ENCODE assay signal across 28 cellular contexts in the genomic region with DNA sequence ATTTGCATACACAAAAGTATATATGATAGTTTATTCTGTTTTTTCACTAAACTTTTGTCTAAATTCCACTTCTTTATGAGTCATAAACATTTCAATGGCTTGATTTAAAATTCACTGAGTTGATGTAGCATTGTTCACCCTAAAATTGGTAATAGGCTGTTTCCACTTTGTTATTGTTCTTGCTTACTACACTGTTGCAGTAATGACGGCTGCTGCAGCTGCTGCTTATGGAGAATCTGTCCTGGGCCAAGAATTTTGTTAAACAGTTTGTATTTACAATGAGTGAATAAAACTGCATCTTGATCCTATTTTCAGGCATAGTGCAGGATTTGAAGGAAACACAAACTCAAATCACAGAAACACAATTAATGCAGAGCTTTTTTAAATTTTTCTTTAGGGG.
A peak's percentile ranks its signal among the peaks of the same experiment; 100 is the strongest.
DNase-seq lines count a peak whose midpoint lies in the region; ATAC-seq, FAIRE-seq and TF ChIP-seq lines count a peak whose summit lies in the region.
"Had no signal": no experiment of that assay in that cellular context is flagged by ENCODE, and none has a peak within 500 bp of the region (broad histone marks: within the 10 kb centered on the region; RNA-seq: fewer than 3 reads in every experiment).

No MANE protein-coding gene starts in this region.

- H3K4me3 ChIP-seq in astrocyte (ENCODE audit: insufficient read depth, low read depth, low read length), result no peak overlapping the region
- H3K4me3 ChIP-seq in fibroblast of pulmonary artery (replicated peaks; ENCODE audit: low read depth, low read length), result no peak overlapping the region
- H3K4me3 ChIP-seq in esophagus squamous epithelium, result no peak overlapping the region
- H3K4me3 ChIP-seq: Peyer's patch, SJSA1, transverse colon had no signal

- no peaks in the 10 kb centered on the region for H3K27me3 Mint-ChIP-seq in astrocyte (ENCODE audit: low read depth, unreplicated experiment)
- H3K27me3 Mint-ChIP-seq in osteocyte (ENCODE audit: unreplicated experiment), result no peaks in the 10 kb centered on the region
- H3K27me3 Mint-ChIP-seq: activated CD8-positive, alpha-beta T cell treated with anti-CD3 and anti-CD28 coated beads for 36 hours; activated naive CD8-positive, alpha-beta T cell treated with anti-CD3 and anti-CD28 coated beads, Interleukin-2, amount 10 ng/mL, durations not matched to agents 7 days and 5 days had no signal

- H3K36me3 ChIP-seq in astrocyte (ENCODE audit: insufficient read depth, low read length) (no peaks in the 10 kb centered on the region), esophagus squamous epithelium (no peaks in the 10 kb centered on the region)
- H3K36me3 ChIP-seq: Peyer's patch, SJSA1, transverse colon had no signal

- no peaks in the 10 kb centered on the region for H3K9me3 Mint-ChIP-seq in astrocyte (ENCODE audit: unreplicated experiment)
- H3K9me3 Mint-ChIP-seq in osteocyte (ENCODE audit: unreplicated experiment), result peaks cover 3% of the 10 kb centered on the region
- H3K9me3 Mint-ChIP-seq: activated CD8-positive, alpha-beta T cell treated with anti-CD3 and anti-CD28 coated beads for 36 hours; activated naive CD8-positive, alpha-beta T cell treated with anti-CD3 and anti-CD28 coated beads, Interleukin-2, amount 10 ng/mL, durations not matched to agents 7 days and 5 days had no signal

- H3K4me3 Mint-ChIP-seq in astrocyte (ENCODE audit: unreplicated experiment), result no peak overlapping the region
- peak overlapping the region; percentile 1 for H3K4me3 Mint-ChIP-seq in osteocyte (ENCODE audit: unreplicated experiment)
- H3K4me3 Mint-ChIP-seq: activated CD8-positive, alpha-beta T cell treated with anti-CD3 and anti-CD28 coated beads for 36 hours; activated naive CD8-positive, alpha-beta T cell treated with anti-CD3 and anti-CD28 coated beads, Interleukin-2, amount 10 ng/mL, durations not matched to agents 7 days and 5 days; CD8-positive, alpha-beta T cell; H9 had no signal

- H3K27ac Mint-ChIP-seq in astrocyte (ENCODE audit: unreplicated experiment) (peak overlapping the region; percentile 95), osteocyte (ENCODE audit: unreplicated experiment) (peak overlapping the region; percentile 92)
- H3K27ac Mint-ChIP-seq: activated CD8-positive, alpha-beta T cell treated with anti-CD3 and anti-CD28 coated beads for 36 hours; activated naive CD8-positive, alpha-beta T cell treated with anti-CD3 and anti-CD28 coated beads, Interleukin-2, amount 10 ng/mL, durations not matched to agents 7 days and 5 days; CD8-positive, alpha-beta T cell; H9 had no signal

- no peak for ATAC-seq in HG03460 (IDR thresholded peaks at IDR 0.05; ENCODE audit: unreplicated experiment)
- ATAC-seq: activated CD8-positive, alpha-beta T cell treated with anti-CD3 and anti-CD28 coated beads for 36 hours; CD8-positive, alpha-beta T cell; esophagus mucosa had no signal

- H3K27ac ChIP-seq in astrocyte (ENCODE audit: low read depth, low read length), result no peak overlapping the region
- H3K27ac ChIP-seq in esophagus squamous epithelium, result no peak overlapping the region
- H3K27ac ChIP-seq: 22Rv1, HL-60, Peyer's patch, SJSA1, transverse colon had no signal

- H3K27me3 ChIP-seq in astrocyte (ENCODE audit: insufficient read depth, low read length) (no peaks in the 10 kb centered on the region), esophagus squamous epithelium (no peaks in the 10 kb centered on the region)
- H3K27me3 ChIP-seq: Peyer's patch, SJSA1, transverse colon had no signal

- 39 to 48% methylated on average over 1 of the region's 1 CpG for WGBS in esophagus squamous epithelium, 2 donors

- H3K4me1 ChIP-seq in astrocyte (ENCODE audit: insufficient read depth, low read length) (peaks cover 5% of the 10 kb centered on the region), esophagus squamous epithelium (no peaks in the 10 kb centered on the region)
- H3K4me1 ChIP-seq: Peyer's patch, SJSA1, transverse colon had no signal

- H3K9ac ChIP-seq in astrocyte (ENCODE audit: low read length), result peak overlapping the region; percentile 31

- peak overlapping the region; percentile 67 for H3K4me2 ChIP-seq in astrocyte (ENCODE audit: low read length)

- H3K36me3 Mint-ChIP-seq in astrocyte (ENCODE audit: low read depth, unreplicated experiment) (no peaks in the 10 kb centered on the region), osteocyte (ENCODE audit: unreplicated experiment) (no peaks in the 10 kb centered on the region)
- H3K36me3 Mint-ChIP-seq: activated naive CD8-positive, alpha-beta T cell treated with anti-CD3 and anti-CD28 coated beads, Interleukin-2, amount 10 ng/mL, durations not matched to agents 7 days and 5 days; CD8-positive, alpha-beta T cell had no signal

- FAIRE-seq in astrocyte (lab: Jason Lieb, UNC), result no peak
- FAIRE-seq: TTC549 had no signal

- peak; percentile 22 for DNase-seq in DMS 273 (lab: John Stamatoyannopoulos, UW; ENCODE audit: unreplicated experiment)
- DNase-seq in DMS 273 treated with DMSO at 0.1 percent for 48 hours (lab: John Stamatoyannopoulos, UW), result no peak
- DNase-seq in astrocyte (ENCODE audit: low read depth), result no peak
- peak; percentile 44 for DNase-seq in fibroblast of pulmonary artery (ENCODE audit: low read depth)
- DNase-seq in osteocyte (ENCODE audit: extremely low spot score, unreplicated experiment), result no peak
- no peak for DNase-seq in esophagus squamous epithelium (lab: John Stamatoyannopoulos, UW)
- no peak for DNase-seq in NCI-H1105 treated with DMSO at 0.1 percent for 48 hours (lab: John Stamatoyannopoulos, UW)
- DNase-seq: activated CD4-positive, CD25-positive, alpha-beta regulatory T cell treated with anti-CD3 and anti-CD28 coated beads, Interleukin-2, amount 50 U/mL, for 72 hours; activated CD8-positive, alpha-beta T cell treated with anti-CD3 and anti-CD28 coated beads for 36 hours; activated naive CD8-positive, alpha-beta T cell treated with anti-CD3 and anti-CD28 coated beads, Interleukin-2, amount 10 ng/mL, durations not matched to agents 7 days and 5 days; AML-193; CD8-positive, alpha-beta T cell; DMS79; effector CD8-positive, alpha-beta T cell; H9; head of caudate nucleus; NCI-H1092; NCI-H2081; NCI-H510A; Peyer's patch; T-helper 1 cell; transverse colon had no signal

- H3K4me1 Mint-ChIP-seq in astrocyte (ENCODE audit: low read depth, unreplicated experiment) (peaks cover 20% of the 10 kb centered on the region), osteocyte (ENCODE audit: unreplicated experiment) (peaks cover 36% of the 10 kb centered on the region)
- H3K4me1 Mint-ChIP-seq: activated naive CD8-positive, alpha-beta T cell treated with anti-CD3 and anti-CD28 coated beads, Interleukin-2, amount 10 ng/mL, durations not matched to agents 7 days and 5 days had no signal

- no peaks in the 10 kb centered on the region for H4K20me1 ChIP-seq in astrocyte (ENCODE audit: insufficient read depth, low read length)

- no peaks in the 10 kb centered on the region for H3K79me2 ChIP-seq in astrocyte (ENCODE audit: insufficient read depth, low read length)

- no peak for TF ChIP-seq POLR2A in esophagus squamous epithelium (IDR thresholded peaks at IDR 0.05)

- no peak for TF ChIP-seq CTCF in astrocyte (IDR thresholded peaks at IDR 0.05; ENCODE audit: insufficient read depth, low read depth, low read length)
- no peak for TF ChIP-seq CTCF in fibroblast of pulmonary artery (IDR thresholded peaks at IDR 0.05; ENCODE audit: low read length, missing control alignments)
- no peak for TF ChIP-seq CTCF in osteocyte (IDR thresholded peaks at IDR 0.05)
- TF ChIP-seq CTCF in esophagus squamous epithelium (IDR thresholded peaks at IDR 0.05), result no peak

- intact Hi-C loops in esophagus squamous epithelium (cut with DNase I), result no loop called here

- no peaks in the 10 kb centered on the region for H3K9me3 ChIP-seq in astrocyte (ENCODE audit: insufficient read depth, low read depth, low read length)
- no peaks in the 10 kb centered on the region for H3K9me3 ChIP-seq in esophagus squamous epithelium
- H3K9me3 ChIP-seq: Peyer's patch, SJSA1 had no signal

- no peak overlapping the region for H2AFZ ChIP-seq in astrocyte (ENCODE audit: low read depth, low read length)

Comparison
In these comparisons a context has a peak if more than half of its experiments do, and no peak if none do; other contexts are left out.
1. DNase-seq: peak in DMS 273 (single experiment) and fibroblast of pulmonary artery (single experiment); none in DMS 273 treated with DMSO at 0.1 percent for 48 hours (single experiment), astrocyte (single experiment), osteocyte (single experiment), esophagus squamous epithelium (single experiment) and NCI-H1105 treated with DMSO at 0.1 percent for 48 hours (single experiment).